1 cellular context compared by ENCODE assay signal in genomic region chr2:72140621-72140960, GRCh38.
TF ChIP-seq lines count a peak whose summit lies in the region.

No MANE protein-coding gene starts in this region.

TF ChIP-seq in SK-N-SH, 30 proteins besides CTCF, POLR2A, EP300 and RAD21 (continued from another document):
- TF ChIP-seq IRF3 (IDR thresholded peaks at IDR 0.05; ENCODE audit: low read depth, low read length) (no peak), FOSL2 (IDR thresholded peaks at IDR 0.05; ENCODE audit: borderline replicate concordance, low read depth) (no peak), MXI1 (IDR thresholded peaks at IDR 0.05; ENCODE audit: low read depth, low read length) (no peak), ZBTB33 (IDR thresholded peaks at IDR 0.05; ENCODE audit: borderline replicate concordance, low read depth) (no peak), RCOR1 (IDR thresholded peaks at IDR 0.05; ENCODE audit: low read length) (no peak), CHD2 (IDR thresholded peaks at IDR 0.05; ENCODE audit: low read length, partially characterized antibody) (no peak), REST (IDR thresholded peaks at IDR 0.05; ENCODE audit: low read depth, low read length) (no peak), TCF12 (IDR thresholded peaks at IDR 0.05) (no peak), JUND (IDR thresholded peaks at IDR 0.05) (no peak)
